ENCODE assay signal across 1 cellular context in genomic region chr1:156212833-156213643, GRCh38.
TF ChIP-seq lines count a peak whose summit lies in the region.

Gene PMF1 (plus strand): TSS chr1:156213007. CDS start chr1:156213016, 9 bp downstream.

TF ChIP-seq in GM12878, 131 proteins besides CTCF, POLR2A, EP300 and RAD21 (continued from another document and continues in another):
- TF ChIP-seq, protein P1, sequence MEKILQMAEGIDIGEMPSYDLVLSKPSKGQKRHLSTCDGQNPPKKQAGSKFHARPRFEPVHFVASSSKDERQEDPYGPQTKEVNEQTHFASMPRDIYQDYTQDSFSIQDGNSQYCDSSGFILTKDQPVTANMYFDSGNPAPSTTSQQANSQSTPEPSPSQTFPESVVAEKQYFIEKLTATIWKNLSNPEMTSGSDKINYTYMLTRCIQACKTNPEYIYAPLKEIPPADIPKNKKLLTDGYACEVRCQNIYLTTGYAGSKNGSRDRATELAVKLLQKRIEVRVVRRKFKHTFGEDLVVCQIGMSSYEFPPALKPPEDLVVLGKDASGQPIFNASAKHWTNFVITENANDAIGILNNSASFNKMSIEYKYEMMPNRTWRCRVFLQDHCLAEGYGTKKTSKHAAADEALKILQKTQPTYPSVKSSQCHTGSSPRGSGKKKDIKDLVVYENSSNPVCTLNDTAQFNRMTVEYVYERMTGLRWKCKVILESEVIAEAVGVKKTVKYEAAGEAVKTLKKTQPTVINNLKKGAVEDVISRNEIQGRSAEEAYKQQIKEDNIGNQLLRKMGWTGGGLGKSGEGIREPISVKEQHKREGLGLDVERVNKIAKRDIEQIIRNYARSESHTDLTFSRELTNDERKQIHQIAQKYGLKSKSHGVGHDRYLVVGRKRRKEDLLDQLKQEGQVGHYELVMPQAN (conservative IDR thresholded peaks at IDR 0.05), result peak; percentile 32; the same call in 1 of the 2 replicates
- TF ChIP-seq, protein P2, sequence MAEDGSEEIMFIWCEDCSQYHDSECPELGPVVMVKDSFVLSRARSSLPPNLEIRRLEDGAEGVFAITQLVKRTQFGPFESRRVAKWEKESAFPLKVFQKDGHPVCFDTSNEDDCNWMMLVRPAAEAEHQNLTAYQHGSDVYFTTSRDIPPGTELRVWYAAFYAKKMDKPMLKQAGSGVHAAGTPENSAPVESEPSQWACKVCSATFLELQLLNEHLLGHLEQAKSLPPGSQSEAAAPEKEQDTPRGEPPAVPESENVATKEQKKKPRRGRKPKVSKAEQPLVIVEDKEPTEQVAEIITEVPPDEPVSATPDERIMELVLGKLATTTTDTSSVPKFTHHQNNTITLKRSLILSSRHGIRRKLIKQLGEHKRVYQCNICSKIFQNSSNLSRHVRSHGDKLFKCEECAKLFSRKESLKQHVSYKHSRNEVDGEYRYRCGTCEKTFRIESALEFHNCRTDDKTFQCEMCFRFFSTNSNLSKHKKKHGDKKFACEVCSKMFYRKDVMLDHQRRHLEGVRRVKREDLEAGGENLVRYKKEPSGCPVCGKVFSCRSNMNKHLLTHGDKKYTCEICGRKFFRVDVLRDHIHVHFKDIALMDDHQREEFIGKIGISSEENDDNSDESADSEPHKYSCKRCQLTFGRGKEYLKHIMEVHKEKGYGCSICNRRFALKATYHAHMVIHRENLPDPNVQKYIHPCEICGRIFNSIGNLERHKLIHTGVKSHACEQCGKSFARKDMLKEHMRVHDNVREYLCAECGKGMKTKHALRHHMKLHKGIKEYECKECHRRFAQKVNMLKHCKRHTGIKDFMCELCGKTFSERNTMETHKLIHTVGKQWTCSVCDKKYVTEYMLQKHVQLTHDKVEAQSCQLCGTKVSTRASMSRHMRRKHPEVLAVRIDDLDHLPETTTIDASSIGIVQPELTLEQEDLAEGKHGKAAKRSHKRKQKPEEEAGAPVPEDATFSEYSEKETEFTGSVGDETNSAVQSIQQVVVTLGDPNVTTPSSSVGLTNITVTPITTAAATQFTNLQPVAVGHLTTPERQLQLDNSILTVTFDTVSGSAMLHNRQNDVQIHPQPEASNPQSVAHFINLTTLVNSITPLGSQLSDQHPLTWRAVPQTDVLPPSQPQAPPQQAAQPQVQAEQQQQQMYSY (CRISPR knock-in tag; IDR thresholded peaks at IDR 0.05), result no peak
- TF ChIP-seq POLR2AphosphoS2 (IDR thresholded peaks at IDR 0.05; ENCODE audit: low read depth, low read length) (peak; percentile 86; the same call in 1 of the 2 replicates), NFIC (IDR thresholded peaks at IDR 0.05; ENCODE audit: low read depth, low read length) (no peak), NFXL1 (IDR thresholded peaks at IDR 0.05; ENCODE audit: borderline replicate concordance) (no peak), ZNF384 (IDR thresholded peaks at IDR 0.05; ENCODE audit: borderline replicate concordance, low read depth, low read length) (no peak), POU2F2 (IDR thresholded peaks at IDR 0.05; ENCODE audit: borderline replicate concordance, low read depth, low read length) (0 out of 3 replicates have a peak, but pooled peaks have one; percentile 52), SP1 (IDR thresholded peaks at IDR 0.05; ENCODE audit: low read depth, low read length) (peak; percentile 96), WRNIP1 (IDR thresholded peaks at IDR 0.05; ENCODE audit: borderline replicate concordance, low read depth, low read length) (no peak), JUND (IDR thresholded peaks at IDR 0.05; ENCODE audit: low read depth, low read length) (no peak), PAX5 (IDR thresholded peaks at IDR 0.05; ENCODE audit: borderline replicate concordance, low read depth, low read length) (no peak), MTA2 (IDR thresholded peaks at IDR 0.05; ENCODE audit: low read depth) (no peak), KLF5 (IDR thresholded peaks at IDR 0.05; ENCODE audit: partially characterized antibody) (peak; percentile 56), FOXM1 (IDR thresholded peaks at IDR 0.05; ENCODE audit: low read depth, low read length) (peak; percentile 52; the same call in 1 of the 2 replicates), HDAC2 (IDR thresholded peaks at IDR 0.05) (no peak), ATF7 (IDR thresholded peaks at IDR 0.05; ENCODE audit: low read depth) (peak; percentile 77), MYB (IDR thresholded peaks at IDR 0.05; ENCODE audit: borderline replicate concordance, low read depth, low read length) (no peak), ZNF274 (IDR thresholded peaks at IDR 0.05; ENCODE audit: insufficient read depth, insufficient read length) (no peak), IKZF2 (IDR thresholded peaks at IDR 0.05) (peak; percentile 22 to 45; a peak in 3 of 4 replicates), ZNF622 (IDR thresholded peaks at IDR 0.05) (no peak), BHLHE40 (IDR thresholded peaks at IDR 0.05; ENCODE audit: borderline replicate concordance in 1 of 2, low read depth in 2 of 2, low read length in 1 of 2) (peak; percentile 31 to 38; a peak in 2 of 4 replicates), DPF2 (IDR thresholded peaks at IDR 0.05) (peak; percentile 68; the same call in 1 of the 2 replicates), CHD1 (IDR thresholded peaks at IDR 0.05; ENCODE audit: low read depth, low read length) (no peak), SKIL (IDR thresholded peaks at IDR 0.05; ENCODE audit: low read depth, poor library complexity, severe bottlenecking) (no peak), POLR2AphosphoS5 (IDR thresholded peaks at IDR 0.05; ENCODE audit: low read length) (peak; percentile 93), YBX1 (IDR thresholded peaks at IDR 0.05) (no peak), EZH2 (IDR thresholded peaks at IDR 0.05; ENCODE audit: borderline replicate concordance, control insufficient read depth, low read depth, low read length) (no peak), ZBED1 (IDR thresholded peaks at IDR 0.05; ENCODE audit: borderline replicate concordance) (peak; percentile 82; the same call in 1 of the 2 replicates), GATAD2B (conservative IDR thresholded peaks at IDR 0.05; ENCODE audit: low read depth) (no peak; the same call in 1 of the 2 replicates), RFX5 (IDR thresholded peaks at IDR 0.05; ENCODE audit: low read depth, low read length) (0 out of 2 replicates have a peak, but pooled peaks have one; percentile 7), SMAD5 (IDR thresholded peaks at IDR 0.05; ENCODE audit: low read depth) (peak; percentile 63; the same call in 1 of the 2 replicates), BCL11A (IDR thresholded peaks at IDR 0.05; ENCODE audit: low read depth, low read length) (no peak), SUZ12 (IDR thresholded peaks at IDR 0.05; ENCODE audit: unreplicated experiment) (no peak), ZNF207 (IDR thresholded peaks at IDR 0.05; ENCODE audit: borderline replicate concordance) (no peak), PML (IDR thresholded peaks at IDR 0.05; ENCODE audit: low read length) (peak; percentile 97), BACH1 (IDR thresholded peaks at IDR 0.05; ENCODE audit: borderline replicate concordance) (peak; percentile 83; the same call in 1 of the 2 replicates), SIN3A (IDR thresholded peaks at IDR 0.05; ENCODE audit: low read depth, low read length) (peak; percentile 29; the same call in 1 of the 2 replicates)
- TF ChIP-seq, protein P3, sequence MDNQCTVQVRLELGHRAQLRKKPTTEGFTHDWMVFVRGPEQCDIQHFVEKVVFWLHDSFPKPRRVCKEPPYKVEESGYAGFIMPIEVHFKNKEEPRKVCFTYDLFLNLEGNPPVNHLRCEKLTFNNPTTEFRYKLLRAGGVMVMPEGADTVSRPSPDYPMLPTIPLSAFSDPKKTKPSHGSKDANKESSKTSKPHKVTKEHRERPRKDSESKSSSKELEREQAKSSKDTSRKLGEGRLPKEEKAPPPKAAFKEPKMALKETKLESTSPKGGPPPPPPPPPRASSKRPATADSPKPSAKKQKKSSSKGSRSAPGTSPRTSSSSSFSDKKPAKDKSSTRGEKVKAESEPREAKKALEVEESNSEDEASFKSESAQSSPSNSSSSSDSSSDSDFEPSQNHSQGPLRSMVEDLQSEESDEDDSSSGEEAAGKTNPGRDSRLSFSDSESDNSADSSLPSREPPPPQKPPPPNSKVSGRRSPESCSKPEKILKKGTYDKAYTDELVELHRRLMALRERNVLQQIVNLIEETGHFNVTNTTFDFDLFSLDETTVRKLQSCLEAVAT (IDR thresholded peaks at IDR 0.05), result peak; percentile 92
- TF ChIP-seq, protein P4, sequence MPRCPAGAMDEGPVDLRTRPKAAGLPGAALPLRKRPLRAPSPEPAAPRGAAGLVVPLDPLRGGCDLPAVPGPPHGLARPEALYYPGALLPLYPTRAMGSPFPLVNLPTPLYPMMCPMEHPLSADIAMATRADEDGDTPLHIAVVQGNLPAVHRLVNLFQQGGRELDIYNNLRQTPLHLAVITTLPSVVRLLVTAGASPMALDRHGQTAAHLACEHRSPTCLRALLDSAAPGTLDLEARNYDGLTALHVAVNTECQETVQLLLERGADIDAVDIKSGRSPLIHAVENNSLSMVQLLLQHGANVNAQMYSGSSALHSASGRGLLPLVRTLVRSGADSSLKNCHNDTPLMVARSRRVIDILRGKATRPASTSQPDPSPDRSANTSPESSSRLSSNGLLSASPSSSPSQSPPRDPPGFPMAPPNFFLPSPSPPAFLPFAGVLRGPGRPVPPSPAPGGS (IDR thresholded peaks at IDR 0.05; ENCODE audit: borderline replicate concordance, insufficient read depth, low read depth, low read length, poor library complexity, severe bottlenecking), result peak; percentile 55
- TF ChIP-seq, protein P5, sequence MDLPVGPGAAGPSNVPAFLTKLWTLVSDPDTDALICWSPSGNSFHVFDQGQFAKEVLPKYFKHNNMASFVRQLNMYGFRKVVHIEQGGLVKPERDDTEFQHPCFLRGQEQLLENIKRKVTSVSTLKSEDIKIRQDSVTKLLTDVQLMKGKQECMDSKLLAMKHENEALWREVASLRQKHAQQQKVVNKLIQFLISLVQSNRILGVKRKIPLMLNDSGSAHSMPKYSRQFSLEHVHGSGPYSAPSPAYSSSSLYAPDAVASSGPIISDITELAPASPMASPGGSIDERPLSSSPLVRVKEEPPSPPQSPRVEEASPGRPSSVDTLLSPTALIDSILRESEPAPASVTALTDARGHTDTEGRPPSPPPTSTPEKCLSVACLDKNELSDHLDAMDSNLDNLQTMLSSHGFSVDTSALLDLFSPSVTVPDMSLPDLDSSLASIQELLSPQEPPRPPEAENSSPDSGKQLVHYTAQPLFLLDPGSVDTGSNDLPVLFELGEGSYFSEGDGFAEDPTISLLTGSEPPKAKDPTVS (IDR thresholded peaks at IDR 0.05; ENCODE audit: low read depth, low read length), result no peak
- TF ChIP-seq, protein P6, sequence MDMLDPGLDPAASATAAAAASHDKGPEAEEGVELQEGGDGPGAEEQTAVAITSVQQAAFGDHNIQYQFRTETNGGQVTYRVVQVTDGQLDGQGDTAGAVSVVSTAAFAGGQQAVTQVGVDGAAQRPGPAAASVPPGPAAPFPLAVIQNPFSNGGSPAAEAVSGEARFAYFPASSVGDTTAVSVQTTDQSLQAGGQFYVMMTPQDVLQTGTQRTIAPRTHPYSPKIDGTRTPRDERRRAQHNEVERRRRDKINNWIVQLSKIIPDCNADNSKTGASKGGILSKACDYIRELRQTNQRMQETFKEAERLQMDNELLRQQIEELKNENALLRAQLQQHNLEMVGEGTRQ (IDR thresholded peaks at IDR 0.05; ENCODE audit: borderline replicate concordance, low read depth, low read length), result no peak
- TF ChIP-seq, protein P7, sequence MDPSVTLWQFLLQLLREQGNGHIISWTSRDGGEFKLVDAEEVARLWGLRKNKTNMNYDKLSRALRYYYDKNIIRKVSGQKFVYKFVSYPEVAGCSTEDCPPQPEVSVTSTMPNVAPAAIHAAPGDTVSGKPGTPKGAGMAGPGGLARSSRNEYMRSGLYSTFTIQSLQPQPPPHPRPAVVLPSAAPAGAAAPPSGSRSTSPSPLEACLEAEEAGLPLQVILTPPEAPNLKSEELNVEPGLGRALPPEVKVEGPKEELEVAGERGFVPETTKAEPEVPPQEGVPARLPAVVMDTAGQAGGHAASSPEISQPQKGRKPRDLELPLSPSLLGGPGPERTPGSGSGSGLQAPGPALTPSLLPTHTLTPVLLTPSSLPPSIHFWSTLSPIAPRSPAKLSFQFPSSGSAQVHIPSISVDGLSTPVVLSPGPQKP (IDR thresholded peaks at IDR 0.05; ENCODE audit: low read depth, low read length), result 0 out of 2 replicates have a peak, but pooled peaks have one; percentile 3
